18 cellular contexts compared by ENCODE assay signal in genomic region chr7:26684447-26684846, GRCh38.
"Had no signal": no experiment of that assay in that cellular context is flagged by ENCODE, and none has a peak within 500 bp of the region (broad histone marks: within the 10 kb centered on the region; RNA-seq: fewer than 3 reads in every experiment).

No MANE protein-coding gene starts in this region.

- H3K36me3 Mint-ChIP-seq: activated naive CD8-positive, alpha-beta T cell had no signal

- H3K4me3 Mint-ChIP-seq: activated naive CD8-positive, alpha-beta T cell; natural killer cell had no signal

- ATAC-seq: activated CD4-positive, CD25-positive, alpha-beta regulatory T cell treated with anti-CD3 and anti-CD28 coated beads, Interleukin-2, amount 50 U/mL, for 24 hours; heart right ventricle; left lobe of liver; natural killer cell had no signal

- H3K9me3 Mint-ChIP-seq: natural killer cell had no signal

- H3K4me3 ChIP-seq: heart right ventricle, right atrium auricular region, skin epidermis, tibial artery, uterus had no signal

- H3K27ac Mint-ChIP-seq: activated naive CD8-positive, alpha-beta T cell; natural killer cell had no signal

- DNase-seq: activated CD4-positive, alpha-beta T cell treated with anti-CD3 and anti-CD28 coated beads, Interleukin-2, amount 50 U/mL, for 4 hours; activated gamma-delta T cell; activated T-cell treated with anti-CD3 and anti-CD28 coated beads, Interleukin-2, amount 50 U/mL, for 1 hour; brain microvascular endothelial cell; cerebellar nuclear complex; heart right ventricle; islet precursor cell; mammary epithelial cell; natural killer cell; nucleus accumbens; stimulated activated CD4-positive, alpha-beta T cell treated with anti-CD3 and anti-CD28 coated beads, Interleukin-4, amount 100 ng/mL, for 4 hours; tibial artery; uterus had no signal
